Comparison of ENCODE assay signal across 14 cellular contexts in genomic region chr7:106612432-106612831, GRCh38. TPM values are rescaled to one million over a fixed set of nuclear protein-coding genes. Genes with fewer than 3 reads are reported as not detected.
DNase-seq lines count a peak whose midpoint lies in the region; ATAC-seq and TF ChIP-seq lines count a peak whose summit lies in the region.
"Had no signal": no experiment of that assay in that cellular context is flagged by ENCODE, and none has a peak within 500 bp of the region (broad histone marks: within the 10 kb centered on the region; RNA-seq: fewer than 3 reads in every experiment).

No MANE protein-coding gene starts in this region.

- H3K27me3 ChIP-seq in GM23248 (replicated peaks; ENCODE audit: insufficient read depth) = no peaks in the 10 kb centered on the region
- H3K27me3 ChIP-seq in KMS-11 (ENCODE audit: insufficient read depth, low read depth) = no peaks in the 10 kb centered on the region
- no peaks in the 10 kb centered on the region for H3K27me3 ChIP-seq in osteoblast (ENCODE audit: insufficient read depth, low read length)
- H3K27me3 ChIP-seq: BE2C had no signal

- in situ Hi-C loops in GM23248 (cut with MboI) = no loop called here

- H3K27ac ChIP-seq in GM23248 = peak overlapping the region; percentile 43; the same call in 1 of the 2 replicates
- no peak overlapping the region for H3K27ac ChIP-seq in KMS-11
- peak overlapping the region; percentile 30 for H3K27ac ChIP-seq in epithelial cell of prostate
- H3K27ac ChIP-seq in osteoblast (ENCODE audit: low read depth, low read length) = peak overlapping the region; percentile 67
- H3K27ac ChIP-seq: C4-2B had no signal

- no peak for ATAC-seq in GM21529 (IDR thresholded peaks at IDR 0.05; ENCODE audit: unreplicated experiment)

- H3K36me3 ChIP-seq in GM23248 (ENCODE audit: low read depth) = no peaks in the 10 kb centered on the region
- H3K36me3 ChIP-seq in KMS-11 (ENCODE audit: insufficient read depth) = no peaks in the 10 kb centered on the region
- H3K36me3 ChIP-seq in osteoblast (ENCODE audit: insufficient read depth, low read length) = no peaks in the 10 kb centered on the region
- H3K36me3 ChIP-seq: BE2C, HAP-1 had no signal

- no peak overlapping the region for H3K4me2 ChIP-seq in GM23248 (ENCODE audit: unreplicated experiment)
- H3K4me2 ChIP-seq in KMS-11 = peak overlapping the region; percentile 74; the same call in 1 of the 2 replicates
- H3K4me2 ChIP-seq in osteoblast (ENCODE audit: insufficient read depth, low read length) = no peak overlapping the region

- no peaks in the 10 kb centered on the region for H4K20me1 ChIP-seq in GM23248 (ENCODE audit: insufficient read depth)
- no peaks in the 10 kb centered on the region for H4K20me1 ChIP-seq in KMS-11 (ENCODE audit: insufficient read depth)
- H4K20me1 ChIP-seq in osteoblast (ENCODE audit: insufficient read depth, low read length) = no peaks in the 10 kb centered on the region

- no peak for DNase-seq in GM23248
- DNase-seq in epithelial cell of prostate (ENCODE audit: low read depth, low spot score) = no peak
- no peak for DNase-seq in osteoblast (ENCODE audit: insufficient read length, low spot score, missing footprints)
- DNase-seq in activated effector memory CD4-positive, alpha-beta T cell treated with Interleukin-2 at 50 U/mL for 16 hours = no peak
- no peak for DNase-seq in inferior parietal cortex (ENCODE audit: extremely low spot score)
- DNase-seq: BE2C; CD4-positive, alpha-beta memory T cell; COR-L47; DND-41; GDM1 had no signal

- no peak for TF ChIP-seq CTCF in KMS-11 (conservative IDR thresholded peaks at IDR 0.05; ENCODE audit: low read depth, low read length)
- no peak for TF ChIP-seq CTCF in osteoblast (IDR thresholded peaks at IDR 0.05; ENCODE audit: extremely low read depth, low read depth, low read length)

- H3F3A ChIP-seq in GM23248 (ENCODE audit: insufficient read depth) = peaks cover 71% of the 10 kb centered on the region

- H2AFZ ChIP-seq in GM23248 = no peak overlapping the region
- no peak overlapping the region for H2AFZ ChIP-seq in KMS-11 (ENCODE audit: low read depth)
- H2AFZ ChIP-seq in osteoblast (ENCODE audit: low read length) = no peak overlapping the region

- no peaks in the 10 kb centered on the region for H3K79me2 ChIP-seq in GM23248 (ENCODE audit: insufficient read depth)
- no peaks in the 10 kb centered on the region for H3K79me2 ChIP-seq in KMS-11 (ENCODE audit: insufficient read depth, low read depth)
- no peaks in the 10 kb centered on the region for H3K79me2 ChIP-seq in osteoblast (ENCODE audit: insufficient read depth, low read length)

- no peak overlapping the region for H3K9ac ChIP-seq in GM23248
- H3K9ac ChIP-seq in KMS-11 = no peak overlapping the region

- H3K9me3 ChIP-seq in GM23248 (ENCODE audit: low read depth) = no peaks in the 10 kb centered on the region
- H3K9me3 ChIP-seq in osteoblast (ENCODE audit: low read depth, low read length) = no peaks in the 10 kb centered on the region
- H3K9me3 ChIP-seq: BE2C, HAP-1 had no signal

- H3K9me2 ChIP-seq in GM23248 (ENCODE audit: insufficient read depth) = peaks cover 4% of the 10 kb centered on the region; the same call in 1 of the 2 replicates

- 95 to 100% methylated on average over 1 of the region's 1 CpG for WGBS in GM23248 (ENCODE audit: low coverage in 1 of 2, low lambda C conversion rate in 2 of 2, missing lambda C conversion rate in 2 of 2), 2 experiments

- H3K4me3 ChIP-seq in GM23248 (no peak overlapping the region), KMS-11 (IDR thresholded peaks at IDR 0.05; ENCODE audit: insufficient read depth, low read depth, low read length) (no peak overlapping the region), osteoblast (ENCODE audit: insufficient read depth, low read length) (no peak overlapping the region)
- H3K4me3 ChIP-seq: HAP-1 had no signal

- H3K4me1 ChIP-seq in GM23248 (ENCODE audit: insufficient read depth) = peaks cover 82% of the 10 kb centered on the region
- peaks cover 41% of the 10 kb centered on the region for H3K4me1 ChIP-seq in KMS-11 (ENCODE audit: low read depth, poor library complexity, severe bottlenecking)
- peaks cover 58% of the 10 kb centered on the region for H3K4me1 ChIP-seq in osteoblast (ENCODE audit: insufficient read depth, low read length)

RNA-seq across cellular contexts. Expression of gene CCDC71L, which starts 48.5 kb away (rescaled TPM):
- 77.6 and 124 TPM in 2 replicates for total RNA-seq in GM23248 (2014; rRNA removed; shearing (Covaris generic))
- polyA plus RNA-seq in GM23248 (2016; fragmentation: Nextera tagmentation; extraction: Ambion mirVana) = 23.1 and 29.8 TPM in 2 replicates
- total RNA-seq in osteoblast = 29.3 and 31.5 TPM in 2 replicates
